Comparison of ENCODE assay signal across 21 cellular contexts in genomic region chr20:2817341-2817726, GRCh38. TPM values are rescaled to one million over a fixed set of nuclear protein-coding genes. Genes with fewer than 3 reads are reported as not detected.
DNase-seq lines count a peak whose midpoint lies in the region; ATAC-seq and TF ChIP-seq lines count a peak whose summit lies in the region.
"Had no signal": no experiment of that assay in that cellular context is flagged by ENCODE, and none has a peak within 500 bp of the region (broad histone marks: within the 10 kb centered on the region; RNA-seq: fewer than 3 reads in every experiment).

No MANE protein-coding gene starts in this region.

- intact Hi-C loops in cardiac septum (cut with DNase I) (no loop called here), left ventricle myocardium inferior (cut with micrococcal nuclease) (no loop called here)

- peak; percentile 4 for DNase-seq in cardiac septum (ENCODE audit: low spot score)
- DNase-seq in left ventricle myocardium inferior, result no peak
- DNase-seq in left lobe of liver (ENCODE audit: low spot score), result peak; percentile 12
- DNase-seq in omental fat pad (ENCODE audit: low spot score), result no peak
- DNase-seq: BE2C, GDM1, NCI-H1105, NCI-H146, NCI-H2029, NCI-H2227 treated with DMSO at 0.1 percent for 48 hours, NCI-H510A treated with DMSO at 0.1 percent for 48 hours, NCI-H748 treated with DMSO at 0.1 percent for 48 hours, SHP77 treated with DMSO at 0.1 percent for 48 hours had no signal

- no peak for ATAC-seq in activated T-helper 17 cell treated with anti-CD3 and anti-CD28 coated beads, Interleukin-2, amount 50 U/mL, for 72 hours (replicated peaks)
- no peak for ATAC-seq in left lobe of liver
- ATAC-seq in HG02763 (IDR thresholded peaks at IDR 0.05; ENCODE audit: unreplicated experiment), result no peak
- ATAC-seq in omental fat pad (ENCODE audit: low FRiP score), result no peak
- ATAC-seq in GM21825 (IDR thresholded peaks at IDR 0.05; ENCODE audit: unreplicated experiment), result no peak

- peaks cover 13% of the 10 kb centered on the region for H3K4me1 ChIP-seq in left ventricle myocardium inferior
- H3K4me1 ChIP-seq: BE2C had no signal

- H3K36me3 ChIP-seq in left ventricle myocardium inferior, result no peaks in the 10 kb centered on the region
- H3K36me3 ChIP-seq: BE2C had no signal

- H3K27ac Mint-ChIP-seq in activated T-helper 17 cell treated with anti-CD3 and anti-CD28 coated beads, Interleukin-2, amount 50 U/mL, for 72 hours, result peak overlapping the region; percentile 26

- TF ChIP-seq CTCF in left ventricle myocardium inferior (IDR thresholded peaks at IDR 0.05; ENCODE audit: borderline replicate concordance) (no peak), omental fat pad (IDR thresholded peaks at IDR 0.05) (no peak)

- no peak overlapping the region for H3K4me3 ChIP-seq in left ventricle myocardium inferior
- H3K4me3 ChIP-seq: A549 had no signal

- H3K27me3 ChIP-seq in left ventricle myocardium inferior (ENCODE audit: low read depth), result peaks cover 83% of the 10 kb centered on the region
- H3K27me3 ChIP-seq: BE2C had no signal

- no peaks in the 10 kb centered on the region for H3K36me3 Mint-ChIP-seq in activated T-helper 17 cell treated with anti-CD3 and anti-CD28 coated beads, Interleukin-2, amount 50 U/mL, for 72 hours (ENCODE audit: low read depth)

- H3K9me3 ChIP-seq in left ventricle myocardium inferior (replicated peaks), result peaks cover 6% of the 10 kb centered on the region
- H3K9me3 ChIP-seq: BE2C had no signal

- H3K27ac ChIP-seq in left ventricle myocardium inferior (replicated peaks), result no peak overlapping the region
- H3K27ac ChIP-seq: KMS-11, RWPE1 had no signal

- H3K27me3 Mint-ChIP-seq in activated T-helper 17 cell treated with anti-CD3 and anti-CD28 coated beads, Interleukin-2, amount 50 U/mL, for 72 hours, result peaks cover 27% of the 10 kb centered on the region

- H3K4me3 Mint-ChIP-seq in activated T-helper 17 cell treated with anti-CD3 and anti-CD28 coated beads, Interleukin-2, amount 50 U/mL, for 72 hours, result no peak overlapping the region

- peaks cover 5% of the 10 kb centered on the region for H3K4me1 Mint-ChIP-seq in activated T-helper 17 cell treated with anti-CD3 and anti-CD28 coated beads, Interleukin-2, amount 50 U/mL, for 72 hours

- no peaks in the 10 kb centered on the region for H3K9me3 Mint-ChIP-seq in activated T-helper 17 cell treated with anti-CD3 and anti-CD28 coated beads, Interleukin-2, amount 50 U/mL, for 72 hours

RNA-seq across cellular contexts. Expression of gene TMEM239, which starts 1.2 kb away (rescaled TPM):
- total RNA-seq in cardiac septum (not detected), left ventricle myocardium inferior (not detected), left lobe of liver (not detected), omental fat pad (not detected)
- not detected for total RNA-seq in activated T-helper 17 cell treated with anti-CD3 and anti-CD28 coated beads, Interleukin-2, amount 50 U/mL, for 72 hours
- total RNA-seq: H1, HT1080 had no signal

RNA-seq across cellular contexts. Expression of gene C20orf141, which starts 2.5 kb away (rescaled TPM):
- not detected for total RNA-seq in cardiac septum
- not detected for total RNA-seq in left ventricle myocardium inferior
- not detected for total RNA-seq in activated T-helper 17 cell treated with anti-CD3 and anti-CD28 coated beads, Interleukin-2, amount 50 U/mL, for 72 hours
- not detected for total RNA-seq in left lobe of liver
- total RNA-seq in omental fat pad, result 1 to 10 TPM in 2 of 4 donors, not detected in 2; 1.2 to 1.4 TPM
- total RNA-seq: H1 had no signal

RNA-seq across cellular contexts. Expression of gene CPXM1, which starts 16.9 kb away (rescaled TPM):
- total RNA-seq in cardiac septum (0.19 TPM), left ventricle myocardium inferior (0.69 TPM), left lobe of liver (not detected), omental fat pad (10 to 100 TPM; 22.1 to 74.1 (median 32.3) TPM)
- under 1 TPM; 0.63 to 0.69 TPM for total RNA-seq in activated T-helper 17 cell treated with anti-CD3 and anti-CD28 coated beads, Interleukin-2, amount 50 U/mL, for 72 hours
- total RNA-seq: HT1080 had no signal

RNA-seq across cellular contexts. Expression of gene PCED1A, which starts 23.1 kb away (rescaled TPM):
- total RNA-seq in cardiac septum (12.8 TPM), left ventricle myocardium inferior (9.4 TPM), left lobe of liver (21.4 TPM), omental fat pad (10 to 100 TPM; 21.5 to 46.7 (median 33.3) TPM)
- 10 to 100 TPM; 15.0 to 38.5 TPM for total RNA-seq in activated T-helper 17 cell treated with anti-CD3 and anti-CD28 coated beads, Interleukin-2, amount 50 U/mL, for 72 hours

RNA-seq across cellular contexts. Expression of gene VPS16, which starts 23.2 kb away (rescaled TPM):
- total RNA-seq in cardiac septum, result 23.3 TPM
- 15.7 TPM for total RNA-seq in left ventricle myocardium inferior
- 10 to 100 TPM; 37.2 to 45.4 TPM for total RNA-seq in activated T-helper 17 cell treated with anti-CD3 and anti-CD28 coated beads, Interleukin-2, amount 50 U/mL, for 72 hours
- total RNA-seq in left lobe of liver, result 19.3 TPM
- total RNA-seq in omental fat pad, result 10 to 100 TPM; 24.0 to 34.0 (median 27.7) TPM

Comparison
In these comparisons a context has a peak if more than half of its experiments do, and no peak if none do; other contexts are left out.
1. DNase-seq: peak in cardiac septum (single experiment) and left lobe of liver (single experiment); none in left ventricle myocardium inferior (single experiment) and omental fat pad (single experiment).
2. RNA of gene CPXM1, which starts 16.9 kb away (total RNA-seq): 22.1 to 74.1 TPM in omental fat pad; 0.63 to 0.69 TPM in activated T-helper 17 cell treated with anti-CD3 and anti-CD28 coated beads, Interleukin-2, amount 50 U/mL, for 72 hours, 0.69 TPM in left ventricle myocardium inferior (single experiment), 0.19 TPM in cardiac septum (single experiment) and not detected in left lobe of liver (single experiment); every median in the first group is over 10 times any median in the second.